In the genomic region with DNA sequence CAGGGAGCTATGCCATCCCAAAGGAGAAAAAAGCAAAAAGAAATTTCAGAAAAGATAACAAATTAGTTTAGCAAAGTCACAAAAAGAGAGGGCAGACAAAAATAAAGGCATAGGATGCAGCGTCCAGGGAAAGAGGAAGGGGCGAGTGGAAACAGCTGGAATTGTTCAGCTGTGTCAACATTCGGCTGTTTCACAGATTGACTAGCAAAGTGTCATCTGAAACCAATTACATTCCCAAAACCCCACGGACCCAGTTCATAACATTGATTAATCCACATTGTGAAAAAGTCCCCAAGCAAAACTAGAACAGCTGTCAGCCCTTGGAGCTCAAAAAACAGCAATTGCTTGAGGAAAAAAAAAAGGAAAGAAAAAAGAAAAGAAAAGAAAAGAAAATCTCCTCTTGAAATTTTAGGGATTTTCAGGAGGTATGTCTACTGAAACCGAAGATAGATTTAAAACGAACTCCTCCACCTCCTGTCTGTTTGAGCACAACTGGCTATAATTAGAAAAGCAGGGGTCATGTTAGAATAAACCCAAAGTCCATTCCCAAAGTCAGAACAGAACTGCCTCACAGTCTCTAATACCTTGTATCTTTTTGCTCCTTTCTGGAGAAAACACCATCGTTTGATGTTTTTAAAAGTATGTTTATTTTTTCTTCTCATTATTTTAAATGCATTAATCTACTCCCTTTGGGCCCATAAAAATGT, we compare ENCODE assay signal across 14 cellular contexts.
DNase-seq lines count a peak whose midpoint lies in the region; ATAC-seq, FAIRE-seq and TF ChIP-seq lines count a peak whose summit lies in the region.
"Had no signal": no experiment of that assay in that cellular context is flagged by ENCODE, and none has a peak within 500 bp of the region (broad histone marks: within the 10 kb centered on the region; RNA-seq: fewer than 3 reads in every experiment).

No MANE protein-coding gene starts in this region.

- no peak overlapping the region for H3K4me2 ChIP-seq in HepG2 (ENCODE audit: low read depth, low read length)

- POLR2A ChIA-PET in HepG2 (lab: Yijun Ruan, JAX), result no interaction called here

- no peaks in the 10 kb centered on the region for H3K36me3 Mint-ChIP-seq in glutamatergic neuron (ENCODE audit: unreplicated experiment)

- FAIRE-seq in HepG2 (lab: Jason Lieb, UNC), result no peak

- peaks cover 16% of the 10 kb centered on the region for H3K4me1 Mint-ChIP-seq in glutamatergic neuron (ENCODE audit: low read depth, unreplicated experiment)
- H3K4me1 Mint-ChIP-seq: activated T-helper 17 cell treated with anti-CD3 and anti-CD28 coated beads, Interleukin-2, amount 50 U/mL, for 72 hours had no signal

- intact Hi-C loops in HepG2 (cut with micrococcal nuclease; ENCODE audit: unreplicated experiment), result no loop called here

- no peak overlapping the region for H2AFZ ChIP-seq in HepG2 (ENCODE audit: low read length)

- peak overlapping the region; percentile 34 for H3K27ac Mint-ChIP-seq in glutamatergic neuron (ENCODE audit: unreplicated experiment)
- H3K27ac Mint-ChIP-seq: activated CD8-positive, alpha-beta T cell treated with anti-CD3 and anti-CD28 coated beads for 36 hours; activated T-helper 17 cell treated with anti-CD3 and anti-CD28 coated beads, Interleukin-2, amount 50 U/mL, for 72 hours had no signal

- TF ChIP-seq EP300 in HepG2 (IDR thresholded peaks at IDR 0.05; ENCODE audit: low read depth in 2 of 2, low read length in 2 of 2), result no peak
- TF ChIP-seq EP300 in HepG2 (CRISPR knock-in tag; IDR thresholded peaks at IDR 0.05; ENCODE audit: borderline replicate concordance), result no peak

- no peaks in the 10 kb centered on the region for H3K9me3 Mint-ChIP-seq in glutamatergic neuron (ENCODE audit: unreplicated experiment)
- H3K9me3 Mint-ChIP-seq: activated CD8-positive, alpha-beta T cell treated with anti-CD3 and anti-CD28 coated beads for 36 hours; activated T-helper 17 cell treated with anti-CD3 and anti-CD28 coated beads, Interleukin-2, amount 50 U/mL, for 72 hours had no signal

- H3K79me2 ChIP-seq in HepG2 (ENCODE audit: insufficient read depth, low read length), result no peaks in the 10 kb centered on the region

- CTCF ChIA-PET in HepG2 (lab: Yijun Ruan, JAX; ENCODE audit: low intra/inter-chr PET ratio, low total read pairs), result no interaction called here

- BruUV-seq in HepG2 (replicated peaks; lab: Mats Ljungman, UMichigan), result no TSS peak

- H3K9ac ChIP-seq in liver (ENCODE audit: low read depth in 1 of 2, low read length in 2 of 2) (peak overlapping the region; percentile 19 to 72), HepG2 (ENCODE audit: insufficient read depth, low read depth, low read length) (no peak overlapping the region)

- no peaks in the 10 kb centered on the region for H3K9me3 ChIP-seq in liver (ENCODE audit: control insufficient read depth in 4 of 4, low read length in 3 of 4)
- H3K9me3 ChIP-seq in HepG2 (ENCODE audit: low read length), result no peaks in the 10 kb centered on the region
- H3K9me3 ChIP-seq: thyroid gland had no signal

- no peak for TF ChIP-seq POLR2A in HepG2 (IDR thresholded peaks at IDR 0.05; ENCODE audit: insufficient read depth in 1 of 2, low read depth in 2 of 2, low read length in 2 of 2)

- H3K4me1 ChIP-seq in liver (ENCODE audit: control insufficient read depth in 4 of 4, insufficient read depth in 4 of 4, low read length in 3 of 4) (peaks cover 3 to 48% (median 38%) of the 10 kb centered on the region in 4 donors), HepG2 (ENCODE audit: insufficient read depth, low read length) (no peaks in the 10 kb centered on the region)

- no peaks in the 10 kb centered on the region for H4K20me1 ChIP-seq in HepG2 (ENCODE audit: insufficient read depth, low read length)

- H3K4me3 Mint-ChIP-seq in glutamatergic neuron (ENCODE audit: unreplicated experiment), result peak overlapping the region; percentile 44
- H3K4me3 Mint-ChIP-seq: activated CD8-positive, alpha-beta T cell treated with anti-CD3 and anti-CD28 coated beads for 36 hours; activated T-helper 17 cell treated with anti-CD3 and anti-CD28 coated beads, Interleukin-2, amount 50 U/mL, for 72 hours had no signal

- peak overlapping the region; percentile 53 to 72 for H3K27ac ChIP-seq in liver (ENCODE audit: low read depth in 1 of 2, low read length in 2 of 2)
- no peak overlapping the region for H3K27ac ChIP-seq in HepG2 (ENCODE audit: extremely low read length, insufficient read depth, low read length)
- H3K27ac ChIP-seq: thyroid gland had no signal

- no peaks in the 10 kb centered on the region for H3K27me3 Mint-ChIP-seq in glutamatergic neuron (ENCODE audit: unreplicated experiment)

- no peak for ATAC-seq in HepG2
- ATAC-seq: activated CD8-positive, alpha-beta T cell treated with anti-CD3 and anti-CD28 coated beads for 36 hours; activated T-helper 17 cell treated with anti-CD3 and anti-CD28 coated beads, Interleukin-2, amount 50 U/mL, for 72 hours had no signal

- TF ChIP-seq CTCF in liver (IDR thresholded peaks at IDR 0.05; ENCODE audit: low read depth, low read length, missing input control) (no peak), HepG2 (CRISPR knock-in tag; IDR thresholded peaks at IDR 0.05) (no peak), glutamatergic neuron (IDR thresholded peaks at IDR 0.05; ENCODE audit: partially characterized antibody, unreplicated experiment) (no peak)

- DNase-seq in HepG2 (ENCODE audit: low spot score) (no peak), SHP77 (lab: John Stamatoyannopoulos, UW) (peak; percentile 78 to 79), glutamatergic neuron (no peak), ureter (ENCODE audit: low spot score) (no peak), NCI-H1436 treated with DMSO at 0.1 percent for 48 hours (lab: John Stamatoyannopoulos, UW) (no peak)
- DNase-seq in stimulated activated naive CD4-positive, alpha-beta T cell treated with Interleukin-2 at 50 U/mL for 16 hours (lab: John Stamatoyannopoulos, UW), result no peak
- DNase-seq in stimulated activated CD4-positive, alpha-beta T cell treated with anti-CD3 and anti-CD28 coated beads, Interleukin-1b, Interleukin-23, amount 100 ng/mL, for 48 hours, result no peak
- DNase-seq: activated CD8-positive, alpha-beta T cell treated with anti-CD3 and anti-CD28 coated beads for 36 hours; amniotic stem cell; NCI-H2081 treated with DMSO at 0.1 percent for 48 hours; stimulated activated CD8-positive, alpha-beta memory T cell treated with anti-CD3 and anti-CD28 coated beads, Interleukin-4, amount 100 ng/mL, for 48 hours; thyroid gland had no signal

- no peak for TF ChIP-seq RAD21 in liver (IDR thresholded peaks at IDR 0.05)
- no peak for TF ChIP-seq RAD21 in HepG2 (CRISPR knock-in tag; IDR thresholded peaks at IDR 0.05)

- in situ Hi-C loops in HepG2 (cut with HindIII; ENCODE audit: extremely low pct_ligation_motif_present, low pct_unique_long_range_greater_than_20kb), result no loop called here

- H3K36me3 ChIP-seq in liver (ENCODE audit: control insufficient read depth in 4 of 4, insufficient read depth in 3 of 4, low read depth in 1 of 4, low read length in 3 of 4), result no peaks in the 10 kb centered on the region
- H3K36me3 ChIP-seq in HepG2 (replicated peaks in 1 of 2; ENCODE audit: control insufficient read depth in 1 of 2, insufficient read depth in 2 of 2, low read length in 2 of 2), result no peaks in the 10 kb centered on the region
- H3K36me3 ChIP-seq: thyroid gland had no signal

- no peaks in the 10 kb centered on the region for H3K27me3 ChIP-seq in liver (ENCODE audit: control insufficient read depth in 4 of 4, insufficient read depth in 4 of 4, low read length in 3 of 4)
- H3K27me3 ChIP-seq in HepG2 (ENCODE audit: control insufficient read depth in 1 of 2, insufficient read depth in 2 of 2, low read length in 2 of 2), result no peaks in the 10 kb centered on the region; a peak in 1 of 5 replicates
- H3K27me3 ChIP-seq: thyroid gland had no signal

- H3K4me3 ChIP-seq in liver (ENCODE audit: low read depth in 1 of 3, low read length in 3 of 3) (peak overlapping the region in 1 of 3 donors; percentile 37), HepG2 (replicated peaks in 1 of 3; ENCODE audit: insufficient read depth in 1 of 3, low read depth in 2 of 3, low read length in 3 of 3) (no peak overlapping the region)

- 20% methylated on average over 7 of the region's 7 CpGs for whole genome bisulfite sequencing in liver
- 10% methylated on average over 7 of the region's 7 CpGs for WGBS in HepG2 (ENCODE audit: low lambda C conversion rate)

TF ChIP-seq in liver, 16 proteins besides CTCF, POLR2A, EP300 and RAD21 (continues in another document):
- TF ChIP-seq NR2F2 (IDR thresholded peaks at IDR 0.05), result no peak
- TF ChIP-seq HNF4A (conservative IDR thresholded peaks at IDR 0.05), result peak; percentile 79 to 82
- no peak for TF ChIP-seq EGR1 (IDR thresholded peaks at IDR 0.05; ENCODE audit: low read depth in 2 of 2)
- no peak for TF ChIP-seq FOXA2 (IDR thresholded peaks at IDR 0.05)
- TF ChIP-seq RXRA (IDR thresholded peaks at IDR 0.05), result peak; percentile 58 to 60

TF ChIP-seq in HepG2, 621 proteins besides CTCF, POLR2A, EP300 and RAD21 (continues in another document):
- TF ChIP-seq, protein P1, sequence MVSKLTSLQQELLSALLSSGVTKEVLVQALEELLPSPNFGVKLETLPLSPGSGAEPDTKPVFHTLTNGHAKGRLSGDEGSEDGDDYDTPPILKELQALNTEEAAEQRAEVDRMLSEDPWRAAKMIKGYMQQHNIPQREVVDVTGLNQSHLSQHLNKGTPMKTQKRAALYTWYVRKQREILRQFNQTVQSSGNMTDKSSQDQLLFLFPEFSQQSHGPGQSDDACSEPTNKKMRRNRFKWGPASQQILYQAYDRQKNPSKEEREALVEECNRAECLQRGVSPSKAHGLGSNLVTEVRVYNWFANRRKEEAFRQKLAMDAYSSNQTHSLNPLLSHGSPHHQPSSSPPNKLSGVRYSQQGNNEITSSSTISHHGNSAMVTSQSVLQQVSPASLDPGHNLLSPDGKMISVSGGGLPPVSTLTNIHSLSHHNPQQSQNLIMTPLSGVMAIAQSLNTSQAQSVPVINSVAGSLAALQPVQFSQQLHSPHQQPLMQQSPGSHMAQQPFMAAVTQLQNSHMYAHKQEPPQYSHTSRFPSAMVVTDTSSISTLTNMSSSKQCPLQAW (CRISPR knock-in tag; IDR thresholded peaks at IDR 0.05), result no peak
- TF ChIP-seq ZNF556 (CRISPR knock-in tag; IDR thresholded peaks at IDR 0.05; ENCODE audit: borderline replicate concordance) (no peak), TOPORS (CRISPR knock-in tag; IDR thresholded peaks at IDR 0.05) (no peak), CERS6 (CRISPR knock-in tag; IDR thresholded peaks at IDR 0.05) (no peak), POLR2AphosphoS2 (IDR thresholded peaks at IDR 0.05; ENCODE audit: low read depth, low read length) (no peak)

Comparison
In these comparisons a context has a peak if more than half of its experiments do, and no peak if none do; other contexts are left out.
1. DNase-seq: peak in SHP77 (2 of 2); none in HepG2 (single experiment), glutamatergic neuron (single experiment), ureter (single experiment), stimulated activated naive CD4-positive, alpha-beta T cell treated with Interleukin-2 at 50 U/mL for 16 hours (single experiment), NCI-H1436 treated with DMSO at 0.1 percent for 48 hours (single experiment) and stimulated activated CD4-positive, alpha-beta T cell treated with anti-CD3 and anti-CD28 coated beads, Interleukin-1b, Interleukin-23, amount 100 ng/mL, for 48 hours (single experiment).